ENCODE assay signal across 25 cellular contexts in the genomic region with DNA sequence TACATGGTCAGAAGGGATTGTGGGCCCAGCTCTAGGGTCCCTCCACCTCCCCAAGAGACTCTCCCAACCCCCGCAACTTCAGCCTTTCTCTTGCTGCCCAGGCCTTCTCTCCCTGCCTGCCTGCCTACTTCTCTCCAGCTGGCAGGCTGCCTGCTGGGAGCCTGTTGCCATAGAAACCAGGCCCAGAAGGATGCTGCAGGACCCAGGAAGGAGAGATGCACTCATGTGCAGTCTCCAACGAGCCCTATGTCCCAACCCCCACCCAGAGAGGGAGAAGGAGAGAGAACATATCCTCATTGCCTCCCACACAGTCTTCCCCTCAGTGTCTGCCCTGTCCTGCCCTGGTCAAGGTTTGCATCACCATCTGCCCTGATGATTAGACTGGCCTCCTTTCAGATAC. TPM values are rescaled to one million over a fixed set of nuclear protein-coding genes. Genes with fewer than 3 reads are reported as not detected.
A peak's percentile ranks its signal among the peaks of the same experiment; 100 is the strongest.
DNase-seq lines count a peak whose midpoint lies in the region; ATAC-seq and TF ChIP-seq lines count a peak whose summit lies in the region.
"Had no signal": no experiment of that assay in that cellular context is flagged by ENCODE, and none has a peak within 500 bp of the region (broad histone marks: within the 10 kb centered on the region; RNA-seq: fewer than 3 reads in every experiment).

No MANE protein-coding gene starts in this region.

- CTCF ChIA-PET in A673 (lab: Charles Lee) = no interaction called here

- H3K9me3 ChIP-seq in A673 (ENCODE audit: low read depth, low read length, poor library complexity, severe bottlenecking) = no peaks in the 10 kb centered on the region
- H3K9me3 ChIP-seq: breast epithelium, SJSA1, tibial artery had no signal

- no peak for ATAC-seq in HG03439 (IDR thresholded peaks at IDR 0.05; ENCODE audit: unreplicated experiment)
- no peak for ATAC-seq in GM19328 (IDR thresholded peaks at IDR 0.05; ENCODE audit: unreplicated experiment)
- ATAC-seq: GM12878, left cardiac atrium, right cardiac atrium had no signal

- H3K4me3 ChIP-seq in H7 (ENCODE audit: insufficient read depth, low read depth, low read length) (no peak overlapping the region), A673 (ENCODE audit: low read depth, low read length, poor library complexity, severe bottlenecking) (no peak overlapping the region)
- H3K4me3 ChIP-seq: breast epithelium, GM12878, ovary, SJSA1, tibial artery had no signal

- peak overlapping the region; percentile 51 for H3K27ac ChIP-seq in angular gyrus (ENCODE audit: low read depth, low read length)
- H3K27ac ChIP-seq in A673 (ENCODE audit: low read depth, low read length, poor library complexity, severe bottlenecking) = no peak overlapping the region
- H3K27ac ChIP-seq: breast epithelium, ovary, SJSA1, tibial artery, VCaP had no signal

- no TSS peak for BruUV-seq in A673 (replicated peaks; lab: Mats Ljungman, UMichigan)

- intact Hi-C loops in A673 (cut with micrococcal nuclease; ENCODE audit: unreplicated experiment) = no loop called here

- POLR2A ChIA-PET in A673 (lab: Charles Lee; ENCODE audit: low non-redundant PET) = interaction anchor here (0.7 kb wide), 1 partner anchor 974 kb away, joined by 6 read pairs; no protein-coding TSS in a partner anchor

- TF ChIP-seq CTCF in A673 (conservative IDR thresholded peaks at IDR 0.05; ENCODE audit: low read depth, low read length) = no peak

- DNase-seq in Ammon's horn (ENCODE audit: low spot score) (peak; percentile 56), H7 (peak; percentile 38), mesenteric fat pad (ENCODE audit: low spot score) (peak; percentile 53), A673 (ENCODE audit: low spot score) (no peak)
- DNase-seq: activated effector memory CD4-positive, alpha-beta T cell treated with anti-CD3 and anti-CD28 coated beads, Interleukin-2, amount 50 U/mL, for 16 hours; CD8-positive, alpha-beta memory T cell; cortex of kidney; DMS79 treated with DMSO at 0.1 percent for 48 hours; left cardiac atrium; naive B cell; NCI-H1436; NCI-H226; ovary; right cardiac atrium; stimulated activated CD4-positive, alpha-beta T cell treated with anti-CD3 and anti-CD28 coated beads, Interleukin-4, amount 100 ng/mL, for 24 hours; stimulated activated naive CD4-positive, alpha-beta T cell treated with Interleukin-2 at 50 U/mL for 16 hours; T-helper 2 cell had no signal

- no peaks in the 10 kb centered on the region for H3K4me1 ChIP-seq in A673 (ENCODE audit: insufficient read depth, low read length, poor library complexity, severe bottlenecking)
- H3K4me1 ChIP-seq: breast epithelium had no signal

- H3K36me3 ChIP-seq in H7 (replicated peaks; ENCODE audit: control insufficient read depth, insufficient read depth, low read length) (no peaks in the 10 kb centered on the region), A673 (ENCODE audit: insufficient read depth, low read length, poor library complexity, severe bottlenecking) (no peaks in the 10 kb centered on the region)
- H3K36me3 ChIP-seq: breast epithelium, ovary, SJSA1, tibial artery had no signal

- H3K27me3 ChIP-seq in H7 (ENCODE audit: control insufficient read depth, insufficient read depth, low read length) = peaks cover 16% of the 10 kb centered on the region; the same call in 1 of the 2 replicates
- H3K27me3 ChIP-seq in A673 (replicated peaks; ENCODE audit: insufficient read depth, low read depth, low read length, poor library complexity) = peaks cover 44% of the 10 kb centered on the region
- H3K27me3 ChIP-seq: ovary had no signal

RNA-seq across cellular contexts. Expression of gene SMIM12, which starts 10.8 kb away (rescaled TPM):
- total RNA-seq in H7 (2014; rRNA removed; shearing (Covaris generic)) = 39.8 and 55.4 TPM in 2 replicates
- total RNA-seq in mesenteric fat pad = 57.0 TPM
- total RNA-seq in A673 (2021) = 34.7 and 37.5 TPM in 2 replicates

RNA-seq across cellular contexts. Expression of gene DLGAP3, which starts 59.1 kb away (rescaled TPM):
- total RNA-seq in H7 (2014; rRNA removed; shearing (Covaris generic)) = 3.9 and 9.2 TPM in 2 replicates
- total RNA-seq in mesenteric fat pad = 0.51 TPM
- total RNA-seq in A673 (2021) = 0.66 TPM in 1 of 2 replicates, not detected in the other
- total RNA-seq: SJSA1 had no signal
